In genomic region chr7:69414555-69414954, GRCh38 we compare ENCODE assay signal across 35 cellular contexts.
DNase-seq lines count a peak whose midpoint lies in the region; ATAC-seq, FAIRE-seq and TF ChIP-seq lines count a peak whose summit lies in the region.
"Had no signal": no experiment of that assay in that cellular context is flagged by ENCODE, and none has a peak within 500 bp of the region (broad histone marks: within the 10 kb centered on the region; RNA-seq: fewer than 3 reads in every experiment).

No MANE protein-coding gene starts in this region.

- H2AFZ ChIP-seq in K562 (ENCODE audit: low read depth, low read length) = no peak overlapping the region

- H3K4me2 ChIP-seq in K562 (ENCODE audit: insufficient read depth, low read length) = no peak overlapping the region
- H3K4me2 ChIP-seq: A549; BLaER1; BLaER1 treated with 17β-estradiol and CSF1 and Interleukin-3, amounts not matched to agents 10 nM and 100 nM had no signal

- H3K9me3 Mint-ChIP-seq in progenitor cell of endocrine pancreas (ENCODE audit: low read depth) = peaks cover 11% of the 10 kb centered on the region

- H3K4me1 Mint-ChIP-seq in progenitor cell of endocrine pancreas (ENCODE audit: low read depth) = peaks cover 5% of the 10 kb centered on the region
- H3K4me1 Mint-ChIP-seq: CD4-positive, CD25-positive, alpha-beta regulatory T cell; CD8-positive, alpha-beta memory T cell had no signal

- no peak for FAIRE-seq in K562 (lab: Jason Lieb, UNC)
- FAIRE-seq: A204.1, A549, D721Med had no signal

- H3K36me3 ChIP-seq in HEK293 (ENCODE audit: control insufficient read depth in 2 of 2, insufficient read depth in 1 of 2, low read length in 2 of 2) (no peaks in the 10 kb centered on the region), K562 (ENCODE audit: control insufficient read depth, insufficient read depth, low read length) (no peaks in the 10 kb centered on the region)
- H3K36me3 ChIP-seq: BE2C had no signal

- H3K4me1 ChIP-seq in HEK293 (ENCODE audit: control insufficient read depth, insufficient read depth, low read length) (no peaks in the 10 kb centered on the region), K562 (replicated peaks in 1 of 2; ENCODE audit: control insufficient read depth in 2 of 2, insufficient read depth in 2 of 2, low read length in 2 of 2) (no peaks in the 10 kb centered on the region; a peak in 1 of 5 replicates)
- H3K4me1 ChIP-seq: Caco-2 had no signal

- H3K4me3 ChIP-seq in HEK293 (ENCODE audit: low read depth, low read length) (no peak overlapping the region), K562 (no peak overlapping the region)
- H3K4me3 ChIP-seq: A549; BLaER1; BLaER1 treated with 17β-estradiol and CSF1 and Interleukin-3, amounts not matched to agents 10 nM and 100 nM had no signal

- no peak for TF ChIP-seq RAD21 in K562 (CRISPR knock-in tag; conservative IDR thresholded peaks at IDR 0.05 in 1 of 2, IDR thresholded peaks at IDR 0.05 in 1 of 2)

- in situ Hi-C loops in K562 (cut with MboI) = no loop called here

- no peak overlapping the region for H3K9ac ChIP-seq in K562 (ENCODE audit: insufficient read depth in 1 of 2, low read depth in 2 of 2, low read length in 2 of 2)
- H3K9ac ChIP-seq: BLaER1; BLaER1 treated with 17β-estradiol and CSF1 and Interleukin-3, amounts not matched to agents 10 nM and 100 nM had no signal

- 3% methylated on average over 5 of the region's 5 CpGs for WGBS in K562 (ENCODE audit: insufficient coverage, low coverage, missing lambda C conversion rate)

- H3K27me3 Mint-ChIP-seq in progenitor cell of endocrine pancreas = peaks cover 16% of the 10 kb centered on the region
- H3K27me3 Mint-ChIP-seq: B cell; CD4-positive, alpha-beta T cell; CD4-positive, CD25-positive, alpha-beta regulatory T cell had no signal

- intact Hi-C loops in K562 (cut with micrococcal nuclease) = no loop called here

- TF ChIP-seq POLR2A in K562 (conservative IDR thresholded peaks at IDR 0.05) = no peak

- H3K79me2 ChIP-seq in K562 (ENCODE audit: control insufficient read depth, insufficient read depth, low read length) = no peaks in the 10 kb centered on the region

- no peaks in the 10 kb centered on the region for H3K9me1 ChIP-seq in K562 (ENCODE audit: control insufficient read depth, insufficient read depth, low read length)

- no peaks in the 10 kb centered on the region for H3K36me3 Mint-ChIP-seq in progenitor cell of endocrine pancreas (ENCODE audit: insufficient read depth)
- H3K36me3 Mint-ChIP-seq: CD14-positive monocyte; CD4-positive, alpha-beta memory T cell; CD4-positive, CD25-positive, alpha-beta regulatory T cell; CD8-positive, alpha-beta memory T cell; CD8-positive, alpha-beta T cell had no signal

- H3K27ac Mint-ChIP-seq in progenitor cell of endocrine pancreas = peak overlapping the region; percentile 17
- H3K27ac Mint-ChIP-seq: B cell; CD14-positive monocyte; CD4-positive, alpha-beta memory T cell; CD4-positive, alpha-beta T cell; CD4-positive, CD25-positive, alpha-beta regulatory T cell; CD8-positive, alpha-beta T cell had no signal

- POLR2A ChIA-PET in HEK293 (lab: Yijun Ruan, JAX) (no interaction called here), K562 (lab: Yijun Ruan, JAX) (no interaction called here), HEK293T (lab: Yijun Ruan, JAX) (no interaction called here), GM10248 (lab: Yijun Ruan, JAX) (no interaction called here)

- BruUV-seq in K562 (replicated peaks; lab: Mats Ljungman, UMichigan) = no TSS peak

- no peak for DNase-seq in K562 (ENCODE audit: extremely low read depth in 1 of 4, low spot score in 3 of 4)
- DNase-seq in progenitor cell of endocrine pancreas (ENCODE audit: low spot score, unreplicated experiment) = no peak
- DNase-seq in HEK293T (ENCODE audit: extremely low spot score) = no peak
- no peak for DNase-seq in GM10248 (ENCODE audit: extremely low spot score)
- DNase-seq in GF-D8 (lab: John Stamatoyannopoulos, UW) = no peak
- DNase-seq: 8988T; ACHN; AML-193; BE2C; C1 segment of cervical spinal cord; Caco-2; Calu3; CD4-positive, alpha-beta memory T cell; CD4-positive, alpha-beta T cell; CD4-positive, CD25-positive, alpha-beta regulatory T cell; CD8-positive, alpha-beta memory T cell; CD8-positive, alpha-beta T cell; COR-L47; DMS 273 treated with DMSO at 0.1 percent for 48 hours; DMS153; DMS53; DMS79; DMS79 treated with DMSO at 0.1 percent for 48 hours; DND-41; EL had no signal

- CTCF ChIA-PET in HEK293 (lab: Yijun Ruan, JAX) = no interaction called here
- CTCF ChIA-PET in K562 (lab: Yijun Ruan, JAX; ENCODE audit: low intra/inter-chr PET ratio) = no interaction called here
- CTCF ChIA-PET in HEK293T (lab: Yijun Ruan, JAX) = no interaction called here
- CTCF ChIA-PET in GM10248 (lab: Yijun Ruan, JAX) = no interaction called here

- TF ChIP-seq EP300 in K562 (IDR thresholded peaks at IDR 0.05; ENCODE audit: low read length) = no peak

- no peak for ATAC-seq in K562
- ATAC-seq: A549; CD8-positive, alpha-beta T cell had no signal

- H4K20me1 ChIP-seq in K562 (replicated peaks; ENCODE audit: control insufficient read depth, insufficient read depth, low read length) = peaks cover 7% of the 10 kb centered on the region; the same call in 1 of the 2 replicates
- H4K20me1 ChIP-seq: BLaER1; BLaER1 treated with 17β-estradiol and CSF1 and Interleukin-3, amounts not matched to agents 10 nM and 100 nM had no signal

- H3K9me3 ChIP-seq in HEK293 (ENCODE audit: control insufficient read depth, insufficient read depth, low read depth, low read length) (no peaks in the 10 kb centered on the region), K562 (replicated peaks; ENCODE audit: control insufficient read depth, insufficient read depth, low read depth, low read length) (no peaks in the 10 kb centered on the region)
- H3K9me3 ChIP-seq: A549, BE2C, Caco-2 had no signal

- peaks cover 0 to 11% of the 10 kb centered on the region in 2 experiments; a peak in 2 of 5 replicates for H3K27me3 ChIP-seq in K562 (ENCODE audit: control insufficient read depth in 2 of 2, insufficient read depth in 2 of 2, low read length in 2 of 2)
- H3K27me3 ChIP-seq: BE2C; BLaER1; BLaER1 treated with 17β-estradiol and CSF1 and Interleukin-3, amounts not matched to agents 10 nM and 100 nM had no signal

- no peak overlapping the region for H3K4me3 Mint-ChIP-seq in progenitor cell of endocrine pancreas (ENCODE audit: low read depth)
- H3K4me3 Mint-ChIP-seq: B cell; CD14-positive monocyte; CD4-positive, alpha-beta memory T cell; CD4-positive, alpha-beta T cell; CD4-positive, CD25-positive, alpha-beta regulatory T cell; CD8-positive, alpha-beta memory T cell; CD8-positive, alpha-beta T cell had no signal

- no peak for TF ChIP-seq CTCF in HEK293 (tag by site-specific recombination; IDR thresholded peaks at IDR 0.05)
- TF ChIP-seq CTCF in K562 (IDR thresholded peaks at IDR 0.05 in 2 of 3, conservative IDR thresholded peaks at IDR 0.05 in 1 of 3; ENCODE audit: insufficient read depth in 2 of 3, low read depth in 1 of 3, low read length in 3 of 3) = no peak
- TF ChIP-seq CTCF in progenitor cell of endocrine pancreas (IDR thresholded peaks at IDR 0.05; ENCODE audit: unreplicated experiment) = no peak
- TF ChIP-seq CTCF in GM10248 (IDR thresholded peaks at IDR 0.05; ENCODE audit: control extremely low read depth, extremely low read depth, low read depth, missing control alignments) = no peak

- H3K27ac ChIP-seq in HEK293 (ENCODE audit: extremely low read depth, low read depth, low read length) (no peak overlapping the region), K562 (ENCODE audit: extremely low read depth, low read depth, low read length) (no peak overlapping the region)
- H3K27ac ChIP-seq: 22Rv1; BLaER1; BLaER1 treated with 17β-estradiol and CSF1 and Interleukin-3, amounts not matched to agents 10 nM and 100 nM; C4-2B had no signal

TF ChIP-seq in K562, 482 proteins besides CTCF, POLR2A, EP300 and RAD21:
- TF ChIP-seq PTTG1 (tag; IDR thresholded peaks at IDR 0.05; ENCODE audit: low read depth) (no peak), ZNF146 (CRISPR knock-in tag; IDR thresholded peaks at IDR 0.05; ENCODE audit: unreplicated experiment) (peak; percentile 67)

TF ChIP-seq in HEK293T, 16 proteins besides CTCF, POLR2A, EP300 and RAD21:
- no peak for TF ChIP-seq FOXA1 (IDR thresholded peaks at IDR 0.05)
- TF ChIP-seq ELF4 (IDR thresholded peaks at IDR 0.05) = no peak
- no peak for TF ChIP-seq FOXK2 (IDR thresholded peaks at IDR 0.05)
- no peak for TF ChIP-seq L3MBTL2 (conservative IDR thresholded peaks at IDR 0.05)
- TF ChIP-seq HDGF (IDR thresholded peaks at IDR 0.05; ENCODE audit: borderline replicate concordance) = no peak
- TF ChIP-seq ARNT (IDR thresholded peaks at IDR 0.05) = no peak
- no peak for TF ChIP-seq BHLHE40 (IDR thresholded peaks at IDR 0.05; ENCODE audit: borderline replicate concordance)
- no peak for TF ChIP-seq SP1 (IDR thresholded peaks at IDR 0.05)
- TF ChIP-seq LEF1 (IDR thresholded peaks at IDR 0.05; ENCODE audit: borderline replicate concordance) = no peak
- no peak for TF ChIP-seq CTBP1 (IDR thresholded peaks at IDR 0.05; ENCODE audit: borderline replicate concordance)
- TF ChIP-seq SUZ12 (IDR thresholded peaks at IDR 0.05) = no peak

Comparison
In these comparisons a context has a peak if more than half of its experiments do, and no peak if none do; other contexts are left out.
1. Of the 44 proteins assayed by ChIP-seq in both K562 and HEK293: peak only in K562: none; only in HEK293: none; in both: ZNF146; in neither: 43.